15 cellular contexts compared by ENCODE assay signal in genomic region chr12:122392411-122392810, GRCh38. TPM values are rescaled to one million over a fixed set of nuclear protein-coding genes. Genes with fewer than 3 reads are reported as not detected.
DNase-seq lines count a peak whose midpoint lies in the region; ATAC-seq and TF ChIP-seq lines count a peak whose summit lies in the region.
"Had no signal": no experiment of that assay in that cellular context is flagged by ENCODE, and none has a peak within 500 bp of the region (broad histone marks: within the 10 kb centered on the region; RNA-seq: fewer than 3 reads in every experiment).

No MANE protein-coding gene starts in this region.

- TF ChIP-seq POLR2A in thyroid gland (IDR thresholded peaks at IDR 0.05) = no peak

- no peak for ATAC-seq in CD4-positive, alpha-beta T cell (ENCODE audit: poor library complexity)
- no peak for ATAC-seq in T-cell (replicated peaks in 1 of 4)
- ATAC-seq in naive thymus-derived CD4-positive, alpha-beta T cell = no peak
- no peak for ATAC-seq in esophagus mucosa
- ATAC-seq: HepG2 had no signal

- no peak overlapping the region for H3K27ac ChIP-seq in CD4-positive, alpha-beta T cell (ENCODE audit: low read depth, low read length)
- peak overlapping the region; percentile 11 for H3K27ac ChIP-seq in naive thymus-derived CD4-positive, alpha-beta T cell (ENCODE audit: low read depth, low read length)
- H3K27ac ChIP-seq in thyroid gland = peak overlapping the region; percentile 48 to 72 (median 57)
- H3K27ac ChIP-seq: BLaER1 treated with 17β-estradiol and CSF1 and Interleukin-3, amounts not matched to agents 10 nM and 100 nM had no signal

- H3K27ac Mint-ChIP-seq in CD4-positive, alpha-beta T cell = peak overlapping the region; percentile 92
- peak overlapping the region; percentile 82 to 85 for H3K27ac Mint-ChIP-seq in T-cell
- peak overlapping the region in 8 of 9 donors; percentile 89 to 98 (median 94) for H3K27ac Mint-ChIP-seq in naive thymus-derived CD4-positive, alpha-beta T cell

- DNase-seq in CD4-positive, alpha-beta T cell = no peak
- DNase-seq in T-cell = no peak
- no peak for DNase-seq in naive thymus-derived CD4-positive, alpha-beta T cell
- peak; percentile 68 to 74 for DNase-seq in thyroid gland
- no peak for DNase-seq in T-helper 2 cell
- no peak for DNase-seq in cerebellum (ENCODE audit: low spot score)
- DNase-seq: ACHN; Caco-2; CD8-positive, alpha-beta memory T cell; DMS53; GF-D8; HCEC 1CT had no signal

- CTCF ChIA-PET in CD4-positive, alpha-beta T cell (lab: Charles Lee) = no interaction called here
- CTCF ChIA-PET in T-cell (lab: Charles Lee) = no interaction called here
- CTCF ChIA-PET in naive thymus-derived CD4-positive, alpha-beta T cell (lab: Charles Lee) = no interaction called here

- H3K9me3 ChIP-seq in CD4-positive, alpha-beta T cell (ENCODE audit: control insufficient read depth, low read length) = no peaks in the 10 kb centered on the region
- no peaks in the 10 kb centered on the region for H3K9me3 ChIP-seq in naive thymus-derived CD4-positive, alpha-beta T cell (ENCODE audit: control insufficient read depth in 2 of 3, low read length in 3 of 3)
- H3K9me3 ChIP-seq in thyroid gland = no peaks in the 10 kb centered on the region
- H3K9me3 ChIP-seq: BLaER1 treated with 17β-estradiol and CSF1 and Interleukin-3, amounts not matched to agents 10 nM and 100 nM; Caco-2 had no signal

- peaks cover 0 to 19% of the 10 kb centered on the region in 2 donors for H3K4me1 ChIP-seq in naive thymus-derived CD4-positive, alpha-beta T cell (ENCODE audit: control insufficient read depth in 2 of 2, insufficient read depth in 2 of 2, low read length in 2 of 2)
- H3K4me1 ChIP-seq in thyroid gland = peaks cover 0 to 11% of the 10 kb centered on the region in 2 donors

- intact Hi-C loops in CD4-positive, alpha-beta T cell (cut with DNase I, micrococcal nuclease) = loop anchor here in 1 of 2 experiments (10.0 kb wide), 1 partner anchor 362 kb away; the partner anchor contains the start of gene DENR
- intact Hi-C loops in naive thymus-derived CD4-positive, alpha-beta T cell (cut with micrococcal nuclease) = no loop called here
- intact Hi-C loops in thyroid gland (cut with DNase I) = no loop called here

- peaks cover 35% of the 10 kb centered on the region for H3K4me1 Mint-ChIP-seq in CD4-positive, alpha-beta T cell (ENCODE audit: low read depth)
- peaks cover 36 to 40% (median 40%) of the 10 kb centered on the region in 3 donors for H3K4me1 Mint-ChIP-seq in T-cell
- peaks cover 14 to 58% (median 39%) of the 10 kb centered on the region in 7 donors for H3K4me1 Mint-ChIP-seq in naive thymus-derived CD4-positive, alpha-beta T cell

- H3K9me3 Mint-ChIP-seq in CD4-positive, alpha-beta T cell = no peaks in the 10 kb centered on the region
- H3K9me3 Mint-ChIP-seq in T-cell = no peaks in the 10 kb centered on the region
- H3K9me3 Mint-ChIP-seq in naive thymus-derived CD4-positive, alpha-beta T cell = no peaks in the 10 kb centered on the region
- H3K9me3 Mint-ChIP-seq: CD8-positive, alpha-beta memory T cell had no signal

- no peak overlapping the region for H3K4me3 ChIP-seq in naive thymus-derived CD4-positive, alpha-beta T cell (ENCODE audit: low read length)
- no peak overlapping the region for H3K4me3 ChIP-seq in thyroid gland (replicated peaks in 1 of 3)
- H3K4me3 ChIP-seq: BLaER1 treated with 17β-estradiol and CSF1 and Interleukin-3, amounts not matched to agents 10 nM and 100 nM had no signal

- 44 to 50% methylated on average over 5 of the region's 5 CpGs for WGBS in thyroid gland, 2 donors

- POLR2A ChIA-PET in CD4-positive, alpha-beta T cell (lab: Charles Lee) = no interaction called here
- POLR2A ChIA-PET in T-cell (lab: Charles Lee) = no interaction called here
- POLR2A ChIA-PET in naive thymus-derived CD4-positive, alpha-beta T cell (lab: Charles Lee) = no interaction called here

- H3K27me3 ChIP-seq in CD4-positive, alpha-beta T cell (ENCODE audit: control insufficient read depth, insufficient read depth, low read length) = no peaks in the 10 kb centered on the region
- no peaks in the 10 kb centered on the region for H3K27me3 ChIP-seq in naive thymus-derived CD4-positive, alpha-beta T cell (ENCODE audit: control insufficient read depth in 2 of 2, insufficient read depth in 2 of 2, low read length in 2 of 2)
- no peaks in the 10 kb centered on the region for H3K27me3 ChIP-seq in thyroid gland
- H3K27me3 ChIP-seq: BLaER1 treated with 17β-estradiol and CSF1 and Interleukin-3, amounts not matched to agents 10 nM and 100 nM had no signal

- no peaks in the 10 kb centered on the region for H3K27me3 Mint-ChIP-seq in CD4-positive, alpha-beta T cell
- no peaks in the 10 kb centered on the region for H3K27me3 Mint-ChIP-seq in T-cell
- H3K27me3 Mint-ChIP-seq in naive thymus-derived CD4-positive, alpha-beta T cell = no peaks in the 10 kb centered on the region
- H3K27me3 Mint-ChIP-seq: CD8-positive, alpha-beta memory T cell had no signal

- H3K4me3 Mint-ChIP-seq in CD4-positive, alpha-beta T cell = no peak overlapping the region
- H3K4me3 Mint-ChIP-seq in T-cell = no peak overlapping the region
- H3K4me3 Mint-ChIP-seq in naive thymus-derived CD4-positive, alpha-beta T cell = peak overlapping the region in 1 of 10 donors; percentile 77
- H3K4me3 Mint-ChIP-seq: CD8-positive, alpha-beta memory T cell had no signal

- H3K36me3 Mint-ChIP-seq in CD4-positive, alpha-beta T cell (ENCODE audit: low read depth) = no peaks in the 10 kb centered on the region
- H3K36me3 Mint-ChIP-seq in T-cell = peaks cover 6% of the 10 kb centered on the region
- H3K36me3 Mint-ChIP-seq in naive thymus-derived CD4-positive, alpha-beta T cell = peaks cover 0 to 9% (median 0%) of the 10 kb centered on the region in 5 donors

- H3K36me3 ChIP-seq in naive thymus-derived CD4-positive, alpha-beta T cell (ENCODE audit: control insufficient read depth in 2 of 3, insufficient read depth in 3 of 3, low read length in 3 of 3) = peaks cover 0 to 2% (median 0%) of the 10 kb centered on the region in 3 experiments
- no peaks in the 10 kb centered on the region for H3K36me3 ChIP-seq in thyroid gland

- no peak for TF ChIP-seq CTCF in CD4-positive, alpha-beta T cell (IDR thresholded peaks at IDR 0.05)
- no peak for TF ChIP-seq CTCF in thyroid gland (IDR thresholded peaks at IDR 0.05)

RNA-seq across cellular contexts. Expression of gene CLIP1, which starts 30.1 kb away (rescaled TPM):
- 10 to 100 TPM; 52.0 to 54.9 TPM for total RNA-seq in CD4-positive, alpha-beta T cell
- total RNA-seq in T-cell (10 to 100 TPM; 47.2 to 69.5 (median 59.4) TPM), thyroid gland (100 to 1,000 TPM; 118 to 189 (median 143) TPM), esophagus mucosa (132 TPM), cerebellum (76.9 TPM)
- total RNA-seq in naive thymus-derived CD4-positive, alpha-beta T cell = 10 to 100 TPM; 54.7 to 89.3 (median 65.1) TPM
- 10 to 100 TPM; 13.6 to 25.8 TPM for polyA plus RNA-seq in naive thymus-derived CD4-positive, alpha-beta T cell

Comparison
In these comparisons a context has a peak if more than half of its experiments do, and no peak if none do; other contexts are left out.
1. DNase-seq: peak in thyroid gland (2 of 2); none in CD4-positive, alpha-beta T cell (0 of 10), T-cell (0 of 34), naive thymus-derived CD4-positive, alpha-beta T cell (0 of 9), T-helper 2 cell (0 of 5) and cerebellum (single experiment).
2. Peak in every context shown above with its lines, with median percentiles within 50 percentile points of each other: H3K27ac Mint-ChIP-seq.